Comparison of ENCODE assay signal across 11 cellular contexts in genomic region chr17:17056167-17056562, GRCh38. TPM values are rescaled to one million over a fixed set of nuclear protein-coding genes. Genes with fewer than 3 reads are reported as not detected.
A peak's percentile ranks its signal among the peaks of the same experiment; 100 is the strongest.
DNase-seq lines count a peak whose midpoint lies in the region; ATAC-seq and TF ChIP-seq lines count a peak whose summit lies in the region.
"Had no signal": no experiment of that assay in that cellular context is flagged by ENCODE, and none has a peak within 500 bp of the region (broad histone marks: within the 10 kb centered on the region; RNA-seq: fewer than 3 reads in every experiment).

No MANE protein-coding gene starts in this region.

- in situ Hi-C loops in GM13976 (cut with MboI; ENCODE audit: low sequenced_read_pairs, unreplicated experiment) = no loop called here

- DNase-seq in AG10803 (ENCODE audit: low read depth) (peak; percentile 81), body of pancreas (peak in 1 of 4 donors; percentile 17), right cardiac atrium (peak in 2 of 3 donors; percentile 44 to 59), sciatic nerve (ENCODE audit: low spot score) (peak; percentile 59), GM13976 (ENCODE audit: low spot score) (no peak), GM19240 (ENCODE audit: insufficient read length, low spot score) (no peak), midbrain (lab: John Stamatoyannopoulos, UW) (no peak)
- DNase-seq in stimulated activated CD4-positive, alpha-beta T cell treated with anti-CD3 and anti-CD28 coated beads, Interleukin-1b, Interleukin-23, amount 100 ng/mL, for 48 hours = no peak
- DNase-seq: activated T-cell treated with anti-CD3 and anti-CD28 coated beads, Interleukin-2, amount 50 U/mL, for 24 hours; NCI-H510A treated with DMSO at 0.1 percent for 48 hours; occipital lobe had no signal

- ATAC-seq in body of pancreas (peak; percentile 19), right cardiac atrium (peak; percentile 2 to 8), sciatic nerve (peak; percentile 23)

- no peaks in the 10 kb centered on the region for H3K36me3 ChIP-seq in body of pancreas (replicated peaks in 1 of 2; ENCODE audit: insufficient read depth in 1 of 2, low read depth in 2 of 2)

- TF ChIP-seq CTCF in AG10803 (conservative IDR thresholded peaks at IDR 0.05; ENCODE audit: low read length) = no peak
- TF ChIP-seq CTCF in body of pancreas (IDR thresholded peaks at IDR 0.05) = no peak
- TF ChIP-seq CTCF in GM13976 (IDR thresholded peaks at IDR 0.05; ENCODE audit: borderline replicate concordance, control extremely low read depth, extremely low read depth, insufficient read depth, missing control alignments) = no peak

- H3K27ac ChIP-seq in body of pancreas (peak overlapping the region; percentile 69 to 73 (median 72)), right cardiac atrium (ENCODE audit: low read length) (peak overlapping the region; percentile 65)

- H3K27me3 ChIP-seq in body of pancreas (no peaks in the 10 kb centered on the region), right cardiac atrium (ENCODE audit: control insufficient read depth, insufficient read depth) (no peaks in the 10 kb centered on the region)

- intact Hi-C loops in body of pancreas (cut with DNase I) (loop anchor here (5.0 kb wide), 1 partner anchor 56 kb away; no protein-coding TSS in a partner anchor), right cardiac atrium (cut with DNase I) (no loop called here), sciatic nerve (cut with DNase I) (no loop called here)

- WGBS in body of pancreas, 2 donors = 61 to 63% methylated on average over 8 of the region's 8 CpGs
- 39% methylated on average over 8 of the region's 8 CpGs for WGBS in right cardiac atrium

- H3K4me1 ChIP-seq in body of pancreas = peaks cover 85% of the 10 kb centered on the region
- H3K4me1 ChIP-seq in right cardiac atrium (ENCODE audit: control insufficient read depth, insufficient read depth, low read length) = peaks cover 55% of the 10 kb centered on the region

- H3K4me3 ChIP-seq in AG10803 (ENCODE audit: low read length) (no peak overlapping the region), body of pancreas (no peak overlapping the region), right cardiac atrium (ENCODE audit: low read length) (no peak overlapping the region)

- TF ChIP-seq POLR2A in body of pancreas (IDR thresholded peaks at IDR 0.05) = no peak

- no peaks in the 10 kb centered on the region for H3K9me3 ChIP-seq in body of pancreas
- no peaks in the 10 kb centered on the region for H3K9me3 ChIP-seq in right cardiac atrium (ENCODE audit: control insufficient read depth, low read length)

RNA-seq across cellular contexts. Expression of gene MPRIP, which starts 13.9 kb away (rescaled TPM):
- total RNA-seq in body of pancreas (100 to 1,000 TPM; 147 to 269 TPM), right cardiac atrium (100 to 1,000 TPM; 295 to 331 (median 321) TPM), sciatic nerve (500 TPM)
- polyA plus RNA-seq in right cardiac atrium = 228 TPM

Comparison
In these comparisons a context has a peak if more than half of its experiments do, and no peak if none do; other contexts are left out.
1. DNase-seq: peak in AG10803 (single experiment), right cardiac atrium (2 of 3) and sciatic nerve (single experiment); none in GM13976 (single experiment), stimulated activated CD4-positive, alpha-beta T cell treated with anti-CD3 and anti-CD28 coated beads, Interleukin-1b, Interleukin-23, amount 100 ng/mL, for 48 hours (single experiment), GM19240 (single experiment) and midbrain (single experiment).
2. Peak in every context shown above with its lines, with median percentiles within 50 percentile points of each other: ATAC-seq.